1 cellular context compared by ENCODE assay signal in the genomic region with DNA sequence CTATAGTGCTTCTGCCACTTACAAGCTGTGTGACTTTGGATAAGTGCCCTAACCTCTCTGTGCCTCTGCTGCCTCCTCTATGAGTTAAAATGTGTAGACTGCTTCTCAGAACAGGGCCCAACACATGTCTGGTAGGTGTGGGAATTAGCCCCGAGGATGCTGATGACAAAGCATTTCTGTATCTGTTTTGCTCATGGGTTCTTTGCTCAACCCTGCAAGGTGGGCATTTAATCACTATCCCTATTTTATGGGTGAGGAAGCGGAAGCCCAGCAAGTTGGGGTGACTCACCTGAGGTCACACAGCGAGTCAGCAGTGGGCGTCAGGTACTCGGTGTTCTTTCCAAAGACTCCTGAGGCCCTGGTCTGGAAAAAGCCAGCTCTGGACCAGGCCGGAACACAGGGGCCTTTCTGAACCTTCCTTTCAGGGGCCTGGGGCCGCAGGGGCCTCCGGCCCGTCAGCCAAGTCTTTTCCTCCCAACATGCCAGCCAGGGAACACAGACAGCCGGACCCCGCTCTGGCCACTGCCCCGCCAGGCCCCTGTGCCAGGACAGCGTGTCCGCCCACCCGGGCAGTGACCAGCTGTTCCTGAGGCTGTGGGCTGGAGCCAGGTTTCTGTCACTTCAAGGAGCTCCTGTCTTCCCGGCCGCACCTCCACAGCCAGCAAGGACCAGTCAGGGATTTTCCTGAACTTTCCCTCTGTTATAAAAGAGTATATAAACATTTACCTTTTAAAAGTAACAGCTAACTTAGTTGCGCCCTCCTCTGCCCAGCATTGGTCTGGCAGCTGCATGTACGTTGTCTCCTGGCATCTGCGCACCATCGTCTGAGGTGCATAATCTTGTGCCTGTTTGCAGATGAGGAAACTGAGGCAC.
TF ChIP-seq lines count a peak whose summit lies in the region.

No MANE protein-coding gene starts in this region.

TF ChIP-seq in K562, 482 proteins besides CTCF, POLR2A, EP300 and RAD21 (continued from another document):
- TF ChIP-seq, protein P1, sequence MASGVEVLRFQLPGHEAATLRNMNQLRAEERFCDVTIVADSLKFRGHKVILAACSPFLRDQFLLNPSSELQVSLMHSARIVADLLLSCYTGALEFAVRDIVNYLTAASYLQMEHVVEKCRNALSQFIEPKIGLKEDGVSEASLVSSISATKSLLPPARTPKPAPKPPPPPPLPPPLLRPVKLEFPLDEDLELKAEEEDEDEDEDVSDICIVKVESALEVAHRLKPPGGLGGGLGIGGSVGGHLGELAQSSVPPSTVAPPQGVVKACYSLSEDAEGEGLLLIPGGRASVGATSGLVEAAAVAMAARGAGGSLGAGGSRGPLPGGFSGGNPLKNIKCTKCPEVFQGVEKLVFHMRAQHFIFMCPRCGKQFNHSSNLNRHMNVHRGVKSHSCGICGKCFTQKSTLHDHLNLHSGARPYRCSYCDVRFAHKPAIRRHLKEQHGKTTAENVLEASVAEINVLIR (CRISPR knock-in tag; IDR thresholded peaks at IDR 0.05) = no peak
- TF ChIP-seq HDAC2 (IDR thresholded peaks at IDR 0.05) = no peak
- peak; percentile 48; the same call in 1 of the 2 replicates for TF ChIP-seq ZNF316 (IDR thresholded peaks at IDR 0.05)
- TF ChIP-seq ZC3H11A (IDR thresholded peaks at IDR 0.05; ENCODE audit: low read depth, low read length) = no peak
- no peak for TF ChIP-seq HNRNPH1 (optimal IDR thresholded peaks at IDR 0.05; ENCODE audit: low read depth, low read length)
- TF ChIP-seq PHTF2 (CRISPR knock-in tag; IDR thresholded peaks at IDR 0.05) = no peak
- no peak for TF ChIP-seq MAFK (IDR thresholded peaks at IDR 0.05; ENCODE audit: low read length)
- TF ChIP-seq ZNF253 (CRISPR knock-in tag; conservative IDR thresholded peaks at IDR 0.05) = no peak
- no peak for TF ChIP-seq ERF (CRISPR knock-in tag; IDR thresholded peaks at IDR 0.05)
- TF ChIP-seq KDM1A (IDR thresholded peaks at IDR 0.05) = peak in 1 of 2 experiments; percentile 47; a peak in 2 of 4 replicates
- TF ChIP-seq DPF2 (IDR thresholded peaks at IDR 0.05) = no peak
- TF ChIP-seq, protein P2, sequence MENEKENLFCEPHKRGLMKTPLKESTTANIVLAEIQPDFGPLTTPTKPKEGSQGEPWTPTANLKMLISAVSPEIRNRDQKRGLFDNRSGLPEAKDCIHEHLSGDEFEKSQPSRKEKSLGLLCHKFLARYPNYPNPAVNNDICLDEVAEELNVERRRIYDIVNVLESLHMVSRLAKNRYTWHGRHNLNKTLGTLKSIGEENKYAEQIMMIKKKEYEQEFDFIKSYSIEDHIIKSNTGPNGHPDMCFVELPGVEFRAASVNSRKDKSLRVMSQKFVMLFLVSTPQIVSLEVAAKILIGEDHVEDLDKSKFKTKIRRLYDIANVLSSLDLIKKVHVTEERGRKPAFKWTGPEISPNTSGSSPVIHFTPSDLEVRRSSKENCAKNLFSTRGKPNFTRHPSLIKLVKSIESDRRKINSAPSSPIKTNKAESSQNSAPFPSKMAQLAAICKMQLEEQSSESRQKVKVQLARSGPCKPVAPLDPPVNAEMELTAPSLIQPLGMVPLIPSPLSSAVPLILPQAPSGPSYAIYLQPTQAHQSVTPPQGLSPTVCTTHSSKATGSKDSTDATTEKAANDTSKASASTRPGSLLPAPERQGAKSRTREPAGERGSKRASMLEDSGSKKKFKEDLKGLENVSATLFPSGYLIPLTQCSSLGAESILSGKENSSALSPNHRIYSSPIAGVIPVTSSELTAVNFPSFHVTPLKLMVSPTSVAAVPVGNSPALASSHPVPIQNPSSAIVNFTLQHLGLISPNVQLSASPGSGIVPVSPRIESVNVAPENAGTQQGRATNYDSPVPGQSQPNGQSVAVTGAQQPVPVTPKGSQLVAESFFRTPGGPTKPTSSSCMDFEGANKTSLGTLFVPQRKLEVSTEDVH (IDR thresholded peaks at IDR 0.05; ENCODE audit: low read depth, partially characterized antibody) = no peak
